11 cellular contexts compared by ENCODE assay signal in the genomic region with DNA sequence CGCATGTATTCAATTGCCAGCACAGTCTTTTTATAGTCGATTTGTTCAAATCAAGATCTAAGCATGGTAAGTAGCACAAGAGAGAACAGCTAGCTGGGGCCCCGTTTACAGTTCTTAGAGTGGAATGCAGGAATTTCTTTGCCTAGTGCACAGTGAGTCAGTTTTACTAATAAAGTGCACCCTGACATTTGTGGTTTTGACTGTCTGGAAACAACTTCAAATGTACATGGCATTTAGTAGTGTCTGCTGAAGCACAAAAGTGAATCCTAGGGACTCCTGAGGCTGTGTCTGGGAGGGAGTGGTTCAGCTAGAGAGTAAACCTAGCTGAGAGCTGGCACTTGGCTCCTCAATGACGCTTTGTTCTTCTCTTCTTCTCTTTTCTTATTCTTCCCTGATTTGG.
DNase-seq lines count a peak whose midpoint lies in the region; ATAC-seq, FAIRE-seq and TF ChIP-seq lines count a peak whose summit lies in the region.
"Had no signal": no experiment of that assay in that cellular context is flagged by ENCODE, and none has a peak within 500 bp of the region (broad histone marks: within the 10 kb centered on the region; RNA-seq: fewer than 3 reads in every experiment).

No MANE protein-coding gene starts in this region.

- no peak for TF ChIP-seq CTCF in AG09319 (IDR thresholded peaks at IDR 0.05; ENCODE audit: low read depth, low read length)

- DNase-seq in AG09319 (ENCODE audit: extremely low read depth, low read depth) (peak; percentile 52), HTR-8/SVneo (ENCODE audit: insufficient read length, low spot score) (peak; percentile 80), brain pericyte (ENCODE audit: low read depth, low spot score) (peak; percentile 49), kidney tubule cell (ENCODE audit: low spot score) (peak; percentile 96), T-helper 1 cell (no peak)
- DNase-seq: activated effector memory CD4-positive, alpha-beta T cell treated with Interleukin-2 at 50 U/mL for 16 hours; esophagus squamous epithelium; NCI-H526 treated with DMSO at 0.1 percent for 48 hours had no signal

- no peak for ATAC-seq in HG03521 (IDR thresholded peaks at IDR 0.05; ENCODE audit: unreplicated experiment)
- no peak for ATAC-seq in HG03280 (IDR thresholded peaks at IDR 0.05; ENCODE audit: unreplicated experiment)
- no peak for ATAC-seq in HG02678 (IDR thresholded peaks at IDR 0.05; ENCODE audit: unreplicated experiment)

- no peak for FAIRE-seq in HTR-8/SVneo (lab: Jason Lieb, UNC)

Comparison
In these comparisons a context has a peak if more than half of its experiments do, and no peak if none do; other contexts are left out.
1. DNase-seq: peak in AG09319 (single experiment), HTR-8/SVneo (single experiment), brain pericyte (single experiment) and kidney tubule cell (single experiment); none in T-helper 1 cell (0 of 5).